ENCODE assay signal across 1 cellular context in the genomic region with DNA sequence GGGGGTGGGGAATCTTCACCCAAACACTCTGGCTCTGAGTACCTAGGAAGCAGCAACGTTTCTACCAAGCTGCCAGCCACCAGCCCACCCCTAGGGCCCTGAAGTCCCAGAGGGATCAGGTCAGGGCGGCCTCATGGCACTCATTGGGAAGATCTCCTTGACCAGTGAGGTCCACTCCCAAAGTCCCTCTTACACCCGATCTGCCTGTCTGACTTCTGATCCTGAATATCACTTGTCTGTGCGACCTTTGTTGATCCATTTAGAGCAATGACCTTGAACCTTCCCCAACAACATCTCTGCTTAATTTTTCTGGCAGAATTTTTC.
TF ChIP-seq lines count a peak whose summit lies in the region.

No MANE protein-coding gene starts in this region.

TF ChIP-seq in HepG2, 621 proteins besides CTCF, POLR2A, EP300 and RAD21:
- no peak for TF ChIP-seq ZSCAN25 (CRISPR knock-in tag; IDR thresholded peaks at IDR 0.05)
- no peak for TF ChIP-seq ZNF883 (CRISPR knock-in tag; IDR thresholded peaks at IDR 0.05; ENCODE audit: not compliant biosample characterization)
- TF ChIP-seq, protein P1, sequence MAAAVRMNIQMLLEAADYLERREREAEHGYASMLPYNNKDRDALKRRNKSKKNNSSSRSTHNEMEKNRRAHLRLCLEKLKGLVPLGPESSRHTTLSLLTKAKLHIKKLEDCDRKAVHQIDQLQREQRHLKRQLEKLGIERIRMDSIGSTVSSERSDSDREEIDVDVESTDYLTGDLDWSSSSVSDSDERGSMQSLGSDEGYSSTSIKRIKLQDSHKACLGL (CRISPR knock-in tag; IDR thresholded peaks at IDR 0.05), result no peak
